ENCODE assay signal across 1 cellular context in genomic region chr7:98870071-98870651, GRCh38.
TF ChIP-seq lines count a peak whose summit lies in the region.

No MANE protein-coding gene starts in this region.

TF ChIP-seq in K562, 482 proteins besides CTCF, POLR2A, EP300 and RAD21 (continued from another document):
- TF ChIP-seq PRPF4 (IDR thresholded peaks at IDR 0.05; ENCODE audit: insufficient read depth, low read depth, low read length, poor library complexity, severe bottlenecking) (no peak), BRF1 (IDR thresholded peaks at IDR 0.05; ENCODE audit: borderline replicate concordance, extremely low read depth, insufficient read length) (no peak), USF1 (CRISPR knock-in tag; IDR thresholded peaks at IDR 0.05) (no peak), ZNF717 (CRISPR knock-in tag; IDR thresholded peaks at IDR 0.05) (no peak), TSHZ1 (CRISPR knock-in tag; IDR thresholded peaks at IDR 0.05) (no peak), ETS1 (conservative IDR thresholded peaks at IDR 0.05; ENCODE audit: control insufficient read depth, low read depth, low read length) (no peak), ZNF407 (IDR thresholded peaks at IDR 0.05; ENCODE audit: low read depth) (no peak), CHCHD3 (CRISPR knock-in tag; IDR thresholded peaks at IDR 0.05) (no peak), GTF3C2 (IDR thresholded peaks at IDR 0.05; ENCODE audit: borderline replicate concordance, extremely low read depth, insufficient read length) (no peak), NFE2 (IDR thresholded peaks at IDR 0.05; ENCODE audit: low read depth) (peak; percentile 8; the same call in 1 of the 2 replicates), NR0B1 (IDR thresholded peaks at IDR 0.05; ENCODE audit: partially characterized antibody) (no peak), VEZF1 (CRISPR knock-in tag; IDR thresholded peaks at IDR 0.05) (peak; percentile 49), KLF1 (tag; IDR thresholded peaks at IDR 0.05) (no peak), MIER1 (IDR thresholded peaks at IDR 0.05; ENCODE audit: low read depth) (no peak), ZFP91 (CRISPR knock-in tag; IDR thresholded peaks at IDR 0.05) (no peak), CREM (IDR thresholded peaks at IDR 0.05; ENCODE audit: low read depth) (no peak), SREBF1 (IDR thresholded peaks at IDR 0.05; ENCODE audit: borderline replicate concordance, low read depth, low read length) (no peak), ZNF184 (CRISPR knock-in tag; IDR thresholded peaks at IDR 0.05) (no peak), KAT2B (IDR thresholded peaks at IDR 0.05; ENCODE audit: low read depth, low read length) (no peak), ZNF384 (IDR thresholded peaks at IDR 0.05; ENCODE audit: low read depth, low read length) (peak; percentile 69), SAFB (IDR thresholded peaks at IDR 0.05; ENCODE audit: borderline replicate concordance, low read depth, low read length) (no peak), PCBP2 (IDR thresholded peaks at IDR 0.05; ENCODE audit: low read depth, low read length, poor library complexity, severe bottlenecking) (no peak)
